ENCODE assay signal across 12 cellular contexts in the genomic region with DNA sequence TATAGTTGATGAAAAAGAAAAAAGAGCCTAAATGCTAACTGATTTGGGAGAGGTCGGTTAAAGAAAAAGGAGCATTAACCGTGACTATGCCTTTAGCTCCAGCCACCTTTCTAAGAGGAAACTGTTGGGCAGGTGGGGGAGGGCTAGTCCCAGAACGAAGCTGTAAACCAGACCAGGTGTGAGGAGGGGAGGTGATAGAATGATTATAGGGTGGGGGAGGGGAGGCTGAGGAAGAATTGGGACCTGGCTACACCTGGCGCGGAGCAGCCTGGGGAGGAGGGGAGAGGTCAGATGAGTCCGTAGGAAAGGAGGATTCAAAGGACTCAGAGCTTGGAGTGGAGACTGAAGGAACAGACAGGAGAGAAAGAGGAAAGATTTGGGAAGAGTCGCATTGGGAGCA.
"Had no signal": no experiment of that assay in that cellular context is flagged by ENCODE, and none has a peak within 500 bp of the region (broad histone marks: within the 10 kb centered on the region; RNA-seq: fewer than 3 reads in every experiment).

No MANE protein-coding gene starts in this region.

- H3K79me2 ChIP-seq: hepatocyte had no signal

- H2AFZ ChIP-seq: hepatocyte had no signal

- DNase-seq: activated CD4-positive, alpha-beta memory T cell treated with anti-CD3 and anti-CD28 coated beads, Interleukin-2, amount 10 ng/mL, durations not matched to agents 7 days and 5 days; activated CD4-positive, alpha-beta T cell treated with anti-CD3 and anti-CD28 coated beads for 4 hours; activated effector memory CD4-positive, alpha-beta T cell treated with anti-CD3 and anti-CD28 coated beads, Interleukin-2, amount 50 U/mL, for 16 hours; activated T-cell treated with anti-CD3 and anti-CD28 coated beads, Interleukin-2, amount 50 U/mL, for 48 hours; lower lobe of right lung; sigmoid colon; stimulated activated CD4-positive, alpha-beta T cell treated with anti-CD3 and anti-CD28 coated beads, Interleukin-1b, Interleukin-23, amount 100 ng/mL, for 48 hours; T-helper 17 cell had no signal

- H3K4me3 ChIP-seq: hepatocyte, lower lobe of right lung, sigmoid colon had no signal

- H3K27me3 ChIP-seq: hepatocyte, sigmoid colon had no signal

- H3K36me3 ChIP-seq: lower lobe of right lung, sigmoid colon had no signal

- FAIRE-seq: urothelium cell line had no signal

- H3K4me1 ChIP-seq: lower lobe of right lung, sigmoid colon had no signal

- H3K9me3 ChIP-seq: lower lobe of right lung had no signal

- ATAC-seq: activated naive CD4-positive, alpha-beta T cell treated with anti-CD3 and anti-CD28 coated beads, Interleukin-2, amount 50 U/mL, for 72 hours; esophagus mucosa; lower lobe of right lung; T-helper 17 cell had no signal

- H3K4me2 ChIP-seq: hepatocyte had no signal

- H3K27ac ChIP-seq: hepatocyte, lower lobe of right lung, sigmoid colon had no signal
